ENCODE assay signal across 18 cellular contexts in genomic region chr14:82313889-82314288, GRCh38.
A peak's percentile ranks its signal among the peaks of the same experiment; 100 is the strongest.
DNase-seq lines count a peak whose midpoint lies in the region; FAIRE-seq and TF ChIP-seq lines count a peak whose summit lies in the region.
"Had no signal": no experiment of that assay in that cellular context is flagged by ENCODE, and none has a peak within 500 bp of the region (broad histone marks: within the 10 kb centered on the region; RNA-seq: fewer than 3 reads in every experiment).

No MANE protein-coding gene starts in this region.

- H3K4me3 ChIP-seq in choroid plexus epithelial cell (ENCODE audit: low read depth, low read length) = no peak overlapping the region
- no peak overlapping the region for H3K4me3 ChIP-seq in left ventricle myocardium inferior

- no peaks in the 10 kb centered on the region for H3K36me3 ChIP-seq in left ventricle myocardium inferior

- no peak overlapping the region for H3K27ac ChIP-seq in left ventricle myocardium inferior (replicated peaks)
- H3K27ac ChIP-seq: RWPE1 had no signal

- H3K27me3 ChIP-seq in left ventricle myocardium inferior (ENCODE audit: low read depth) = no peaks in the 10 kb centered on the region

- TF ChIP-seq CTCF in D721Med (IDR thresholded peaks at IDR 0.05; ENCODE audit: insufficient read depth, missing control alignments) (no peak), choroid plexus epithelial cell (conservative IDR thresholded peaks at IDR 0.05; ENCODE audit: low read depth, low read length) (no peak), left ventricle myocardium inferior (IDR thresholded peaks at IDR 0.05; ENCODE audit: borderline replicate concordance) (no peak)

- no peaks in the 10 kb centered on the region for H3K4me1 ChIP-seq in left ventricle myocardium inferior

- FAIRE-seq in D721Med (lab: Jason Lieb, UNC) = peak; percentile 90
- FAIRE-seq: H1, kidney had no signal

- H3K9me3 ChIP-seq in left ventricle myocardium inferior (replicated peaks) = peaks cover 26% of the 10 kb centered on the region

- intact Hi-C loops in left ventricle myocardium inferior (cut with micrococcal nuclease) = no loop called here

- DNase-seq in D721Med (ENCODE audit: insufficient read length, low spot score) (no peak), NCI-H1417 treated with DMSO at 0.1 percent for 48 hours (lab: John Stamatoyannopoulos, UW) (peak; percentile 99), NCI-H524 treated with DMSO at 0.1 percent for 48 hours (lab: John Stamatoyannopoulos, UW) (peak; percentile 87), choroid plexus epithelial cell (ENCODE audit: low read depth) (peak; percentile 1), AG08395 (ENCODE audit: low spot score) (no peak), left ventricle myocardium inferior (no peak)
- no peak for DNase-seq in NK-92 treated with Interleukin-12 subunit alpha and Interleukin-12 subunit beta, amount 100 ng/mL, for 24 hours (lab: John Stamatoyannopoulos, UW)
- no peak for DNase-seq in activated CD4-positive, alpha-beta T cell treated with anti-CD3 and anti-CD28 coated beads, Interleukin-2, amount 50 U/mL, for 4 hours
- DNase-seq: activated CD8-positive, alpha-beta T cell treated with anti-CD3 and anti-CD28 coated beads, Interleukin-2, amount 10 ng/mL, durations not matched to agents 7 days and 5 days; CD8-positive, alpha-beta T cell; effector CD4-positive, alpha-beta T cell; kidney; midbrain; NCI-H526 treated with DMSO at 0.1 percent for 48 hours; right cardiac atrium; T-helper 1 cell had no signal

Comparison
In these comparisons a context has a peak if more than half of its experiments do, and no peak if none do; other contexts are left out.
1. DNase-seq: peak in NCI-H1417 treated with DMSO at 0.1 percent for 48 hours (single experiment), NCI-H524 treated with DMSO at 0.1 percent for 48 hours (single experiment) and choroid plexus epithelial cell (single experiment); none in D721Med (single experiment), NK-92 treated with Interleukin-12 subunit alpha and Interleukin-12 subunit beta, amount 100 ng/mL, for 24 hours (single experiment), AG08395 (single experiment), left ventricle myocardium inferior (single experiment) and activated CD4-positive, alpha-beta T cell treated with anti-CD3 and anti-CD28 coated beads, Interleukin-2, amount 50 U/mL, for 4 hours (0 of 2).